In the genomic region with DNA sequence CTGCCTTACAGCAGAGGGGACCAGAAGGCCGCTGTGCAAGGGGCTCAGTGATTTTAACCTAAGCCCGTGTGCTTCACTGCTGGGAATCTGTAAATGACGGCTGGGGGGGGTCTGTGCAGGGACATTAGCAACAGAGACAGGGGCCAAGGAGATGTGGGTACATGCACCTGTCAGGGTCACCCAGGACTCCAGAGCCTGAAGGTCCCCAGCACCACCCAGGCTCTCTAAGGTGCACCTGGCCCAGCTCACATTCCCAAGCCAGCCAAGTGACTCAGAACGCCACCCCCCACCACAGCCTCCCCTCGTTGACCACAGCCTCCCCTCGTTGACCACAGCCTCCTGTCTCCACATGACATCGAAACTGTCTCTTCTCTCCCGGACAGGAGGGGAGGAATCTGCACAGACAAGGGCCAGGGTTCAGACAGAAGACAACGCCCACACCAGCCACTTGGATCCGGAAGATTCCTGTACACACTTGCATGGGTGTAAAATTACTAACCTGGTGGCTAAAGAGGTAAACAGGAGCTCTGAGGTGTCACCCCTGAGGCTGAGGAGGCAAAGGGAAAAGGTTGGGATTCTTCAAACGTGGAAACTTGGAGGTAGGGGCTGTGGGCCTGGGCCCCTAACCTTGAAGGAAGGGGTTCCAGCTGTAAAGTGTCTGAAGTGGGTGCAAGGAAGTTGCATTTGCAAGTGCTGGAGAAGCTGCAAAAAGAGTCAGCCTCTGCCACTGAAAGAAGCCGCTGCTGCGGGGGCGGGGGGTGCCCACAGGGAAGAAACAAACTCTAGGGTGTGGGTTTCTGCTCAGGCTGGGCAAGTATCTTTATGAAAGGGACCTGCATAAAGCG, we compare ENCODE assay signal across 1 cellular context.
TF ChIP-seq lines count a peak whose summit lies in the region.

No MANE protein-coding gene starts in this region.

TF ChIP-seq in GM23338, 12 proteins besides CTCF, POLR2A, EP300 and RAD21 (continued from another document):
- TF ChIP-seq, protein P1, sequence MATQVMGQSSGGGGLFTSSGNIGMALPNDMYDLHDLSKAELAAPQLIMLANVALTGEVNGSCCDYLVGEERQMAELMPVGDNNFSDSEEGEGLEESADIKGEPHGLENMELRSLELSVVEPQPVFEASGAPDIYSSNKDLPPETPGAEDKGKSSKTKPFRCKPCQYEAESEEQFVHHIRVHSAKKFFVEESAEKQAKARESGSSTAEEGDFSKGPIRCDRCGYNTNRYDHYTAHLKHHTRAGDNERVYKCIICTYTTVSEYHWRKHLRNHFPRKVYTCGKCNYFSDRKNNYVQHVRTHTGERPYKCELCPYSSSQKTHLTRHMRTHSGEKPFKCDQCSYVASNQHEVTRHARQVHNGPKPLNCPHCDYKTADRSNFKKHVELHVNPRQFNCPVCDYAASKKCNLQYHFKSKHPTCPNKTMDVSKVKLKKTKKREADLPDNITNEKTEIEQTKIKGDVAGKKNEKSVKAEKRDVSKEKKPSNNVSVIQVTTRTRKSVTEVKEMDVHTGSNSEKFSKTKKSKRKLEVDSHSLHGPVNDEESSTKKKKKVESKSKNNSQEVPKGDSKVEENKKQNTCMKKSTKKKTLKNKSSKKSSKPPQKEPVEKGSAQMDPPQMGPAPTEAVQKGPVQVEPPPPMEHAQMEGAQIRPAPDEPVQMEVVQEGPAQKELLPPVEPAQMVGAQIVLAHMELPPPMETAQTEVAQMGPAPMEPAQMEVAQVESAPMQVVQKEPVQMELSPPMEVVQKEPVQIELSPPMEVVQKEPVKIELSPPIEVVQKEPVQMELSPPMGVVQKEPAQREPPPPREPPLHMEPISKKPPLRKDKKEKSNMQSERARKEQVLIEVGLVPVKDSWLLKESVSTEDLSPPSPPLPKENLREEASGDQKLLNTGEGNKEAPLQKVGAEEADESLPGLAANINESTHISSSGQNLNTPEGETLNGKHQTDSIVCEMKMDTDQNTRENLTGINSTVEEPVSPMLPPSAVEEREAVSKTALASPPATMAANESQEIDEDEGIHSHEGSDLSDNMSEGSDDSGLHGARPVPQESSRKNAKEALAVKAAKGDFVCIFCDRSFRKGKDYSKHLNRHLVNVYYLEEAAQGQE (IDR thresholded peaks at IDR 0.05; ENCODE audit: unreplicated experiment) = no peak
